9 cellular contexts compared by ENCODE assay signal in the genomic region with DNA sequence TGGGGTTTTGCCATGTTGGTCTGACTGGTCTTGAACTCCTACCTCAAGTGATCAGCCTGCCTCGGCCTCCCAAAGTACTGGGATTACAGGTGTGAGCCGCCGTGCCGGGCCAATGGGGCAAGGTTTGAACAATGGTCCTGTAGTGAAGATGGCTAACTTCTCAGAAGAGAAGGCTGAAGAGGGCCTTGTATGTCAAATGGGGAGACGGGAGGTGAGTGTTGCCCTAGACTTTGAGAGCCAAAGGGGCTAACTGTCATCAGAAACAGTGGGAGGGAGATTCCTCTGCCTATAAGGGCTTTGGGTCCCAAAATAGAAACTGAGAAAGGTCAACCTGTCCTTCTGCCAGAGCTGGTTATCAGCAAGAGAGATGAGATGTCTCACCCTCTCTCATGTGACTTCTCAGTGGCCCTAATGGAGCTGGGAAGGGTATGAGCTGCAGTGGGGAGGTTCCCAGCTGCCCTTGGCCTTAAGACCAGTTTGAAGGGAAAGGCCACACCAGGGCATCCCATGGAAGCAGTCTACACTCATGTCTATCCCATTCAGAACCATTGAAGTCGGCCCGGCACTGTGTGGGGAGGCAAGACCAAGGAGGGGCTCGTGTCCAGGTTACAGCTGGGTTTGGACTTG. TPM values are rescaled to one million over a fixed set of nuclear protein-coding genes. Genes with fewer than 3 reads are reported as not detected.
DNase-seq lines count a peak whose midpoint lies in the region; ATAC-seq, FAIRE-seq and TF ChIP-seq lines count a peak whose summit lies in the region.
"Had no signal": no experiment of that assay in that cellular context is flagged by ENCODE, and none has a peak within 500 bp of the region (broad histone marks: within the 10 kb centered on the region; RNA-seq: fewer than 3 reads in every experiment).

No MANE protein-coding gene starts in this region.

- ATAC-seq in activated CD8-positive, alpha-beta T cell treated with anti-CD3 and anti-CD28 coated beads, Interleukin-2, amount 10 ng/mL, durations not matched to agents 7 days and 5 days = no peak
- no peak for ATAC-seq in GM18870 (IDR thresholded peaks at IDR 0.05; ENCODE audit: unreplicated experiment)
- ATAC-seq: body of pancreas had no signal

- DNase-seq in activated CD4-positive, alpha-beta T cell treated with anti-CD3 and anti-CD28 coated beads, Interleukin-2, amount 10 ng/mL, durations not matched to agents 7 days and 5 days = no peak
- no peak for DNase-seq in activated CD4-positive, alpha-beta T cell treated with anti-CD3 and anti-CD28 coated beads for 48 hours
- DNase-seq in activated CD8-positive, alpha-beta T cell treated with anti-CD3 and anti-CD28 coated beads, Interleukin-2, amount 10 ng/mL, durations not matched to agents 7 days and 5 days = no peak
- no peak for DNase-seq in immature natural killer cell
- no peak for DNase-seq in AG08396 (ENCODE audit: low spot score)
- DNase-seq in GM12891 (ENCODE audit: insufficient read length, low spot score) = no peak
- DNase-seq: body of pancreas had no signal

- no peak for FAIRE-seq in GM12891 (lab: Jason Lieb, UNC)

- peaks cover 51% of the 10 kb centered on the region for H3K4me1 Mint-ChIP-seq in activated CD4-positive, alpha-beta T cell treated with anti-CD3 and anti-CD28 coated beads, Interleukin-2, amount 10 ng/mL, durations not matched to agents 7 days and 5 days
- peaks cover 43% of the 10 kb centered on the region for H3K4me1 Mint-ChIP-seq in activated CD8-positive, alpha-beta T cell treated with anti-CD3 and anti-CD28 coated beads, Interleukin-2, amount 10 ng/mL, durations not matched to agents 7 days and 5 days (ENCODE audit: low read depth)
- peaks cover 42 to 57% of the 10 kb centered on the region in 2 donors for H3K4me1 Mint-ChIP-seq in immature natural killer cell

- no peak for TF ChIP-seq POLR2A in GM12891 (IDR thresholded peaks at IDR 0.05; ENCODE audit: low read depth, low read length)

- peak overlapping the region; percentile 29 to 96 for H3K9ac ChIP-seq in stomach smooth muscle (ENCODE audit: low read length in 2 of 2)

- H3K36me3 Mint-ChIP-seq in activated CD4-positive, alpha-beta T cell treated with anti-CD3 and anti-CD28 coated beads, Interleukin-2, amount 10 ng/mL, durations not matched to agents 7 days and 5 days (ENCODE audit: low read depth) = peaks cover 5% of the 10 kb centered on the region
- peaks cover 8% of the 10 kb centered on the region for H3K36me3 Mint-ChIP-seq in activated CD8-positive, alpha-beta T cell treated with anti-CD3 and anti-CD28 coated beads, Interleukin-2, amount 10 ng/mL, durations not matched to agents 7 days and 5 days (ENCODE audit: low read depth)
- no peaks in the 10 kb centered on the region for H3K36me3 Mint-ChIP-seq in immature natural killer cell

- H3K4me3 Mint-ChIP-seq in activated CD4-positive, alpha-beta T cell treated with anti-CD3 and anti-CD28 coated beads, Interleukin-2, amount 10 ng/mL, durations not matched to agents 7 days and 5 days = peak overlapping the region; percentile 80
- H3K4me3 Mint-ChIP-seq in activated CD8-positive, alpha-beta T cell treated with anti-CD3 and anti-CD28 coated beads, Interleukin-2, amount 10 ng/mL, durations not matched to agents 7 days and 5 days = peak overlapping the region; percentile 80
- H3K4me3 Mint-ChIP-seq in immature natural killer cell = peak overlapping the region; percentile 83 to 94 (median 84)

- POLR2A ChIA-PET in activated CD4-positive, alpha-beta T cell treated with anti-CD3 and anti-CD28 coated beads, Interleukin-2, amount 10 ng/mL, durations not matched to agents 7 days and 5 days (lab: Charles Lee) = no interaction called here
- POLR2A ChIA-PET in activated CD8-positive, alpha-beta T cell treated with anti-CD3 and anti-CD28 coated beads, Interleukin-2, amount 10 ng/mL, durations not matched to agents 7 days and 5 days (lab: Charles Lee) = interaction anchor here (0.6 to 1.9 kb wide), 4 partner anchors 17 to 960 kb away, joined by 3 to 13 read pairs (median 4); a partner anchor contains a TSS

- no peaks in the 10 kb centered on the region for H3K9me3 ChIP-seq in stomach smooth muscle (ENCODE audit: control insufficient read depth in 2 of 2, low read length in 2 of 2)
- H3K9me3 ChIP-seq: body of pancreas had no signal

- H3K4me3 ChIP-seq in stomach smooth muscle (ENCODE audit: low read length in 2 of 2) = peak overlapping the region in 1 of 2 donors; percentile 93

- peaks cover 14% of the 10 kb centered on the region for H3K4me1 ChIP-seq in stomach smooth muscle (ENCODE audit: control insufficient read depth, insufficient read depth, low read length)

- H3K27ac Mint-ChIP-seq in activated CD4-positive, alpha-beta T cell treated with anti-CD3 and anti-CD28 coated beads, Interleukin-2, amount 10 ng/mL, durations not matched to agents 7 days and 5 days = peak overlapping the region; percentile 99
- H3K27ac Mint-ChIP-seq in activated CD8-positive, alpha-beta T cell treated with anti-CD3 and anti-CD28 coated beads, Interleukin-2, amount 10 ng/mL, durations not matched to agents 7 days and 5 days = peak overlapping the region; percentile 88
- peak overlapping the region; percentile 85 to 95 (median 93) for H3K27ac Mint-ChIP-seq in immature natural killer cell

- H3K9me3 Mint-ChIP-seq in activated CD4-positive, alpha-beta T cell treated with anti-CD3 and anti-CD28 coated beads, Interleukin-2, amount 10 ng/mL, durations not matched to agents 7 days and 5 days = no peaks in the 10 kb centered on the region
- H3K9me3 Mint-ChIP-seq in activated CD8-positive, alpha-beta T cell treated with anti-CD3 and anti-CD28 coated beads, Interleukin-2, amount 10 ng/mL, durations not matched to agents 7 days and 5 days (ENCODE audit: insufficient read depth) = no peaks in the 10 kb centered on the region
- peaks cover 0 to 1% (median 0%) of the 10 kb centered on the region in 6 donors for H3K9me3 Mint-ChIP-seq in immature natural killer cell

- CTCF ChIA-PET in activated CD4-positive, alpha-beta T cell treated with anti-CD3 and anti-CD28 coated beads, Interleukin-2, amount 10 ng/mL, durations not matched to agents 7 days and 5 days (lab: Charles Lee) = interaction anchor here (1.5 to 3.2 kb wide), 4 partner anchors 9 to 866 kb away, joined by 3 to 25 read pairs (median 6); a partner anchor contains a TSS
- CTCF ChIA-PET in activated CD8-positive, alpha-beta T cell treated with anti-CD3 and anti-CD28 coated beads, Interleukin-2, amount 10 ng/mL, durations not matched to agents 7 days and 5 days (lab: Charles Lee) = interaction anchor here (0.7 to 7.1 kb wide), 5 partner anchors 10 to 126 kb away, joined by 3 to 61 read pairs (median 10); a partner anchor contains a TSS

- peak overlapping the region; percentile 96 for H3K27ac ChIP-seq in stomach smooth muscle (ENCODE audit: low read length)

- no peaks in the 10 kb centered on the region for H3K27me3 ChIP-seq in stomach smooth muscle (ENCODE audit: control insufficient read depth in 1 of 2, insufficient read depth in 2 of 2, low read length in 2 of 2)
- H3K27me3 ChIP-seq: body of pancreas had no signal

- H3K27me3 Mint-ChIP-seq in activated CD4-positive, alpha-beta T cell treated with anti-CD3 and anti-CD28 coated beads, Interleukin-2, amount 10 ng/mL, durations not matched to agents 7 days and 5 days = no peaks in the 10 kb centered on the region
- no peaks in the 10 kb centered on the region for H3K27me3 Mint-ChIP-seq in activated CD8-positive, alpha-beta T cell treated with anti-CD3 and anti-CD28 coated beads, Interleukin-2, amount 10 ng/mL, durations not matched to agents 7 days and 5 days (ENCODE audit: low read depth)
- H3K27me3 Mint-ChIP-seq in immature natural killer cell (ENCODE audit: low read depth in 3 of 3) = peaks cover 0 to 12% (median 4%) of the 10 kb centered on the region in 3 donors

- no peaks in the 10 kb centered on the region for H3K36me3 ChIP-seq in stomach smooth muscle (ENCODE audit: control insufficient read depth in 2 of 2, insufficient read depth in 2 of 2, low read length in 2 of 2)

TF ChIP-seq in GM12891, 5 proteins besides CTCF, POLR2A, EP300 and RAD21:
- TF ChIP-seq POLR2AphosphoS5 (IDR thresholded peaks at IDR 0.05; ENCODE audit: low read depth, low read length) (no peak), POU2F2 (IDR thresholded peaks at IDR 0.05; ENCODE audit: low read depth, low read length) (no peak), SPI1 (IDR thresholded peaks at IDR 0.05; ENCODE audit: low read depth, low read length) (no peak), PAX5 (IDR thresholded peaks at IDR 0.05; ENCODE audit: insufficient read depth, low read length, severe bottlenecking) (no peak), TAF1 (IDR thresholded peaks at IDR 0.05; ENCODE audit: low read depth, low read length) (no peak)
TF ChIP-seq in GM12891: peak in this region for 0.

RNA-seq across cellular contexts. Expression of a gene that starts 1.3 kb away (rescaled TPM):
- 10 to 100 TPM; 12.9 to 13.3 TPM for total RNA-seq in activated CD4-positive, alpha-beta T cell treated with anti-CD3 and anti-CD28 coated beads, Interleukin-2, amount 10 ng/mL, durations not matched to agents 7 days and 5 days
- 10 to 100 TPM; 17.4 to 18.2 TPM for total RNA-seq in activated CD8-positive, alpha-beta T cell treated with anti-CD3 and anti-CD28 coated beads, Interleukin-2, amount 10 ng/mL, durations not matched to agents 7 days and 5 days
- polyA plus RNA-seq in immature natural killer cell = 10 to 100 TPM in 1 of 3 donors, 1 to 10 TPM in 2; 5.2 to 12.6 (median 9.8) TPM
- polyA plus RNA-seq in GM12891 (2012; ENCODE audit: low read depth, missing spikeins) = 5.0 TPM
